In the genomic region with DNA sequence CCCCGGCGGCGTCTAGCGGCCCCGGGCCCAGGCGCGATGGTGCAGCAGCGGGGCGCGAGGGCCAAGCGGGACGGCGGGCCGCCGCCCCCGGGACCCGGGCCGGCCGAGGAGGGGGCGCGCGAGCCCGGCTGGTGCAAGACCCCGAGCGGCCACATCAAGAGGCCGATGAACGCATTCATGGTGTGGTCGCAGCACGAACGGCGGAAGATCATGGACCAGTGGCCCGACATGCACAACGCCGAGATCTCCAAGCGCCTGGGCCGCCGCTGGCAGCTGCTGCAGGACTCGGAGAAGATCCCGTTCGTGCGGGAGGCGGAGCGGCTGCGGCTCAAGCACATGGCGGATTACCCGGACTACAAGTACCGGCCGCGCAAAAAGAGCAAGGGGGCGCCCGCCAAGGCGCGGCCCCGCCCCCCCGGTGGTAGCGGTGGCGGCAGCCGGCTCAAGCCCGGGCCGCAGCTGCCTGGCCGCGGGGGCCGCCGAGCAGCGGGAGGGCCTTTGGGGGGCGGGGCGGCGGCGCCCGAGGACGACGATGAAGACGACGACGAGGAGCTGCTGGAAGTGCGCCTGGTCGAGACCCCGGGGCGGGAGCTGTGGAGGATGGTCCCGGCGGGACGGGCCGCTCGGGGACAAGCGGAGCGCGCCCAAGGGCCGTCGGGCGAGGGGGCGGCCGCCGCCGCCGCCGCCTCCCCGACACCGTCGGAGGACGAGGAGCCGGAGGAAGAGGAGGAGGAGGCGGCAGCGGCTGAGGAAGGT, we compare ENCODE assay signal across 1 cellular context.
A peak's percentile ranks its signal among the peaks of the same experiment; 100 is the strongest.
TF ChIP-seq lines count a peak whose summit lies in the region.

No MANE protein-coding gene starts in this region.

TF ChIP-seq in Ishikawa, 13 proteins besides CTCF, POLR2A, EP300 and RAD21 (continued from another document):
- TF ChIP-seq, protein P1, sequence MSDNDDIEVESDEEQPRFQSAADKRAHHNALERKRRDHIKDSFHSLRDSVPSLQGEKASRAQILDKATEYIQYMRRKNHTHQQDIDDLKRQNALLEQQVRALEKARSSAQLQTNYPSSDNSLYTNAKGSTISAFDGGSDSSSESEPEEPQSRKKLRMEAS (IDR thresholded peaks at IDR 0.05), result peak; percentile 9; the same call in 1 of the 2 replicates
- TF ChIP-seq YY1 (IDR thresholded peaks at IDR 0.05; ENCODE audit: low read depth), result no peak
TF ChIP-seq in Ishikawa: peak in this region for 2.
